Comparison of ENCODE assay signal across 11 cellular contexts in the genomic region with DNA sequence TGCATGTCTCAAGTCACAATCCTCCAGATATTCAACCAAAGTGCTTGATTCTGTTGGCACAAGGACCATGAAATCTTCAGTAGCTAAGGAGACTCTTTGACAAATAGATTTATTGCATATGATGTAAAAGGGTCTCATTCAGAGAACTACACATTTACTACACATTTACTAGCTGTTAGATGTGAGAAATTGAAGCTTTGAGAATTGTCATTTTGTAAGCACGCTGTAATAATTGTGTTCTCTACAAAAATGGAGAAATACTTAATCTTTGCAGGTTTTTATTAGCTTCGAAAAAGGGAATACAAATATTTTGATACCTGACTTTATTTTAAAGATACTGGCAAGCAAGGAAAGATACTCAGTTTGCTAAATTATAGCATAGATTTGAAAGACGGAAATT.
DNase-seq lines count a peak whose midpoint lies in the region; ATAC-seq and TF ChIP-seq lines count a peak whose summit lies in the region.
"Had no signal": no experiment of that assay in that cellular context is flagged by ENCODE, and none has a peak within 500 bp of the region (broad histone marks: within the 10 kb centered on the region; RNA-seq: fewer than 3 reads in every experiment).

No MANE protein-coding gene starts in this region.

- no peak overlapping the region for H4K91ac ChIP-seq in neuronal stem cell (ENCODE audit: low read depth, low read length, poor library complexity)

- DNase-seq in CD4-positive, alpha-beta memory T cell = no peak
- DNase-seq in HEK293T (ENCODE audit: extremely low spot score) = no peak
- no peak for DNase-seq in neuronal stem cell (ENCODE audit: low spot score)
- no peak for DNase-seq in NCI-H2081 treated with DMSO at 0.1 percent for 48 hours (lab: John Stamatoyannopoulos, UW)
- DNase-seq in hypothalamus (lab: John Stamatoyannopoulos, UW) = no peak
- DNase-seq: activated gamma-delta T cell treated with Interleukin-2 at 50 U/mL for 16 hours, hippocampal formation, PC-9 had no signal

- H3K4me1 Mint-ChIP-seq in CD4-positive, alpha-beta memory T cell = peaks cover 31 to 48% (median 39%) of the 10 kb centered on the region in 4 donors
- H3K4me1 Mint-ChIP-seq in brain = peaks cover 65% of the 10 kb centered on the region

- peak overlapping the region in 3 of 8 donors; percentile 10 to 39 (median 31) for H3K4me3 Mint-ChIP-seq in CD4-positive, alpha-beta memory T cell
- peak overlapping the region; percentile 44 to 84 (median 65) for H3K4me3 Mint-ChIP-seq in brain

- intact Hi-C loops in CD4-positive, alpha-beta memory T cell (cut with micrococcal nuclease) = no loop called here

- H2AFZ ChIP-seq in neuronal stem cell (ENCODE audit: low read length) = no peak overlapping the region
- H2AFZ ChIP-seq: PC-9 had no signal

- POLR2A ChIA-PET in CD4-positive, alpha-beta memory T cell (lab: Charles Lee; ENCODE audit: partially characterized antibody) = interaction anchor here (1.2 to 7.0 kb wide), 6 partner anchors 10 to 86 kb away, joined by 4 to 477 read pairs (median 192); partner anchors contain the start of gene CHD2
- POLR2A ChIA-PET in HEK293T (lab: Yijun Ruan, JAX) = interaction anchor here (1.1 to 8.9 kb wide), 7 partner anchors 9 to 78 kb away, joined by 3 to 172 read pairs (median 30); partner anchors contain the start of gene CHD2

- no peak overlapping the region for H2BK5ac ChIP-seq in neuronal stem cell (ENCODE audit: low read length)

- no peak overlapping the region for H3K4me3 ChIP-seq in CD4-positive, alpha-beta memory T cell (ENCODE audit: low read length in 2 of 2)
- H3K4me3 ChIP-seq in neuronal stem cell (ENCODE audit: low read length in 2 of 2) = no peak overlapping the region
- H3K4me3 ChIP-seq: PC-9 had no signal

- H3K18ac ChIP-seq in neuronal stem cell (ENCODE audit: low read length) = no peak overlapping the region

- ATAC-seq in HG02759 (IDR thresholded peaks at IDR 0.05; ENCODE audit: unreplicated experiment) (no peak), HG03135 (IDR thresholded peaks at IDR 0.05; ENCODE audit: unreplicated experiment) (no peak)

- H3K4me1 ChIP-seq in CD4-positive, alpha-beta memory T cell (ENCODE audit: insufficient read depth, low read length) = peaks cover 47% of the 10 kb centered on the region
- peaks cover 16 to 29% of the 10 kb centered on the region in 2 donors for H3K4me1 ChIP-seq in neuronal stem cell (ENCODE audit: control insufficient read depth in 2 of 2, insufficient read depth in 1 of 2, low read depth in 1 of 2, low read length in 2 of 2)

- CTCF ChIA-PET in CD4-positive, alpha-beta memory T cell (lab: Charles Lee; ENCODE audit: partially characterized antibody) = interaction anchor here (0.6 to 7.3 kb wide), 11 partner anchors 9 to 77 kb away, joined by 3 to 64 read pairs (median 4); no protein-coding TSS in a partner anchor
- CTCF ChIA-PET in HEK293T (lab: Yijun Ruan, JAX) = interaction anchor here (0.6 to 1.9 kb wide), 5 partner anchors 8 to 93 kb away, joined by 3 to 8 read pairs (median 4); no protein-coding TSS in a partner anchor

- H4K8ac ChIP-seq in neuronal stem cell (ENCODE audit: low read depth, low read length) = no peak overlapping the region

- no peaks in the 10 kb centered on the region for H3K9me3 Mint-ChIP-seq in CD4-positive, alpha-beta memory T cell
- H3K9me3 Mint-ChIP-seq in brain = no peaks in the 10 kb centered on the region

- peaks cover 0 to 1% of the 10 kb centered on the region in 2 donors for H3K27me3 Mint-ChIP-seq in CD4-positive, alpha-beta memory T cell
- no peaks in the 10 kb centered on the region for H3K27me3 Mint-ChIP-seq in brain

- no peak overlapping the region for H3K4ac ChIP-seq in neuronal stem cell (ENCODE audit: low read length)

- TF ChIP-seq CTCF in brain (conservative IDR thresholded peaks at IDR 0.05) = no peak

- H3K79me1 ChIP-seq in neuronal stem cell (ENCODE audit: low read depth, low read length) = no peaks in the 10 kb centered on the region

- WGBS in neuronal stem cell (ENCODE audit: extremely low coverage in 2 of 2, insufficient read length in 2 of 2, insufficient replicate concordance in 1 of 2), 2 donors = no CpG with 5 or more reads among the region's 3 CpGs

- H3K9ac ChIP-seq in neuronal stem cell (ENCODE audit: low read depth, low read length, poor library complexity) = no peak overlapping the region

- no peaks in the 10 kb centered on the region for H3K27me3 ChIP-seq in CD4-positive, alpha-beta memory T cell (ENCODE audit: insufficient read depth, low read length)
- H3K27me3 ChIP-seq in neuronal stem cell (ENCODE audit: control insufficient read depth in 3 of 3, insufficient read depth in 3 of 3, low read depth in 1 of 3, low read length in 3 of 3) = no peaks in the 10 kb centered on the region

- H2BK12ac ChIP-seq in neuronal stem cell (ENCODE audit: low read length) = no peak overlapping the region

- H3K23ac ChIP-seq in neuronal stem cell (ENCODE audit: low read depth, low read length, poor library complexity) = no peak overlapping the region

- no peak overlapping the region for H2BK120ac ChIP-seq in neuronal stem cell (ENCODE audit: low read depth, low read length)

- no peak overlapping the region for H3K4me2 ChIP-seq in neuronal stem cell (ENCODE audit: insufficient read depth, low read length, poor library complexity, severe bottlenecking)
- H3K4me2 ChIP-seq: PC-9 had no signal

- H3K27ac Mint-ChIP-seq in CD4-positive, alpha-beta memory T cell = peak overlapping the region; percentile 30 to 99 (median 82)
- H3K27ac Mint-ChIP-seq in brain = peak overlapping the region; percentile 91 to 99 (median 98)

- H2BK15ac ChIP-seq in neuronal stem cell (ENCODE audit: low read length) = no peak overlapping the region

- peak overlapping the region; percentile 66 for H3K27ac ChIP-seq in CD4-positive, alpha-beta memory T cell (ENCODE audit: low read depth, low read length)
- H3K27ac ChIP-seq in neuronal stem cell (replicated peaks; ENCODE audit: low read length) = peak overlapping the region; percentile 46

- no peaks in the 10 kb centered on the region for H3K36me3 ChIP-seq in CD4-positive, alpha-beta memory T cell (ENCODE audit: insufficient read depth, low read length)
- H3K36me3 ChIP-seq in neuronal stem cell (replicated peaks in 1 of 2; ENCODE audit: control insufficient read depth in 2 of 2, insufficient read depth in 2 of 2, low read length in 2 of 2) = no peaks in the 10 kb centered on the region

- no peak overlapping the region for H2AK5ac ChIP-seq in neuronal stem cell (ENCODE audit: low read depth, low read length)

- H3K36me3 Mint-ChIP-seq in CD4-positive, alpha-beta memory T cell = peaks cover 0 to 3% of the 10 kb centered on the region in 2 donors
- no peaks in the 10 kb centered on the region for H3K36me3 Mint-ChIP-seq in brain

- no peak overlapping the region for H3K14ac ChIP-seq in neuronal stem cell (ENCODE audit: low read length)

- H3K9me3 ChIP-seq in CD4-positive, alpha-beta memory T cell (ENCODE audit: control insufficient read depth in 1 of 2, low read length in 2 of 2) = no peaks in the 10 kb centered on the region
- H3K9me3 ChIP-seq in neuronal stem cell (replicated peaks in 1 of 2; ENCODE audit: control insufficient read depth in 2 of 2, insufficient read depth in 1 of 2, low read depth in 1 of 2, low read length in 2 of 2) = no peaks in the 10 kb centered on the region

TF ChIP-seq in HEK293T, 16 proteins besides CTCF, POLR2A, EP300 and RAD21:
- peak; percentile 78 for TF ChIP-seq PKNOX1 (IDR thresholded peaks at IDR 0.05)
- TF ChIP-seq HDGF (IDR thresholded peaks at IDR 0.05; ENCODE audit: borderline replicate concordance) = no peak
